In the genomic region with DNA sequence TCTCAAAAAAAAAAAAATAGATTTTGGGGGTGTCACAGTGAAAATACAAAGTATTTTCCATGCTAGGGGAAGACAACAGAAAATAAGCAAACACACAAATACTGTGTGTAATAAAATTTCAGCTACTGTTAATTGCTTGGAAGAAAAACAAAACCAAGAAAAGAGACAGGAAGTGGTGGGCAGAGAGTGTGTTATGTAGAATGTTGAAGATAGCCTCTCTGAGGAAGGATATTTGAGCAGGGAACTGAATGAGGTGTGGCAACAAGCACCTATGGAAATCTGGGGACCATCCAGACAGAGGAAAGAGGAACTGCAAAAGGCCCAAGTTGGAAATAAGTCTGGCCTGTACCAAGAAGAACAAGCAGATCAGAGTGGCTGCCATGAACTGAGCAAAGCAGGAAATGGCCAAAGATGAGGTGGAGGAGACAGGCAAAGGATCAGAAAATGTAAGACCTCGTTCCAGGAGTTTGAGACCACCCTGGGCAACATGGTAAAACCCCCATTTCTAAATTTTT, we compare ENCODE assay signal across 1 cellular context.
TF ChIP-seq lines count a peak whose summit lies in the region.

No MANE protein-coding gene starts in this region.

TF ChIP-seq in H1, 55 proteins besides CTCF, POLR2A, EP300 and RAD21:
- TF ChIP-seq CBX8 (IDR thresholded peaks at IDR 0.05; ENCODE audit: borderline replicate concordance, low read depth, low read length) (no peak), SUZ12 (IDR thresholded peaks at IDR 0.05; ENCODE audit: low read length) (no peak), TBP (IDR thresholded peaks at IDR 0.05; ENCODE audit: low read depth, low read length) (no peak), BRCA1 (IDR thresholded peaks at IDR 0.05; ENCODE audit: low read depth, low read length) (no peak), JUN (IDR thresholded peaks at IDR 0.05; ENCODE audit: low read depth, low read length) (no peak)
